1 cellular context compared by ENCODE assay signal in genomic region chr1:10965621-10966226, GRCh38.
TF ChIP-seq lines count a peak whose summit lies in the region.

No MANE protein-coding gene starts in this region.

TF ChIP-seq in K562, 482 proteins besides CTCF, POLR2A, EP300 and RAD21 (continued from another document):
- TF ChIP-seq LARP7 (IDR thresholded peaks at IDR 0.05) (no peak), MEF2A (IDR thresholded peaks at IDR 0.05; ENCODE audit: control insufficient read depth, low read depth, low read length) (no peak), ZNF668 (CRISPR knock-in tag; IDR thresholded peaks at IDR 0.05) (no peak), EP400 (IDR thresholded peaks at IDR 0.05) (no peak), ARNT (IDR thresholded peaks at IDR 0.05) (no peak), NRF1 (conservative IDR thresholded peaks at IDR 0.05 in 1 of 2, IDR thresholded peaks at IDR 0.05 in 1 of 2) (peak; percentile 26 to 27; a peak in 2 of 4 replicates), MEIS2 (IDR thresholded peaks at IDR 0.05; ENCODE audit: partially characterized antibody) (peak; percentile 9), HDAC2 (IDR thresholded peaks at IDR 0.05) (0 out of 2 replicates have a peak, but pooled peaks have one; percentile 34), ZFP36 (IDR thresholded peaks at IDR 0.05; ENCODE audit: low read depth, low read length, partially characterized antibody) (peak; percentile 96), ZNF384 (IDR thresholded peaks at IDR 0.05; ENCODE audit: low read depth, low read length) (peak; percentile 87), CREB1 (IDR thresholded peaks at IDR 0.05) (no peak), CREB1 (CRISPR knock-in tag; IDR thresholded peaks at IDR 0.05) (peak; percentile 30; the same call in 1 of the 2 replicates), MLLT1 (IDR thresholded peaks at IDR 0.05) (no peak), GABPB1 (CRISPR knock-in tag; IDR thresholded peaks at IDR 0.05) (peak; percentile 29; the same call in 1 of the 2 replicates), SOX6 (IDR thresholded peaks at IDR 0.05) (peak; percentile 31; the same call in 1 of the 2 replicates), STAG1 (CRISPR knock-in tag; IDR thresholded peaks at IDR 0.05; ENCODE audit: borderline replicate concordance) (no peak), CTBP1 (IDR thresholded peaks at IDR 0.05; ENCODE audit: borderline replicate concordance) (0 out of 2 replicates have a peak, but pooled peaks have one; percentile 24), ETV1 (tag; conservative IDR thresholded peaks at IDR 0.05; ENCODE audit: low read depth) (peak; percentile 48; the same call in 1 of the 2 replicates), RAD51 (IDR thresholded peaks at IDR 0.05; ENCODE audit: borderline replicate concordance, low read depth) (0 out of 2 replicates have a peak, but pooled peaks have one; percentile 9), BCOR (IDR thresholded peaks at IDR 0.05) (peak; percentile 89), ZNF3 (CRISPR knock-in tag; IDR thresholded peaks at IDR 0.05) (no peak), CEBPG (CRISPR knock-in tag; IDR thresholded peaks at IDR 0.05) (peak; percentile 84), CEBPG (tag; conservative IDR thresholded peaks at IDR 0.05 in 1 of 2, IDR thresholded peaks at IDR 0.05 in 1 of 2) (peak; percentile 94 to 96), TFE3 (CRISPR knock-in tag; IDR thresholded peaks at IDR 0.05) (peak; percentile 16; the same call in 1 of the 2 replicates), ZNF780A (CRISPR knock-in tag; IDR thresholded peaks at IDR 0.05) (no peak), GABPA (tag; conservative IDR thresholded peaks at IDR 0.05; ENCODE audit: low read depth) (peak; percentile 62), KDM1A (IDR thresholded peaks at IDR 0.05) (peak; percentile 20 to 29; a peak in 2 of 4 replicates), KLF16 (IDR thresholded peaks at IDR 0.05) (no peak), ZNF175 (CRISPR knock-in tag; IDR thresholded peaks at IDR 0.05; ENCODE audit: low read depth) (peak; percentile 40; the same call in 1 of the 2 replicates), ZNF436 (CRISPR knock-in tag; IDR thresholded peaks at IDR 0.05) (peak; percentile 83), ZBTB2 (IDR thresholded peaks at IDR 0.05) (no peak), ATF3 (IDR thresholded peaks at IDR 0.05) (peak; percentile 94), ATF3 (CRISPR knock-in tag; conservative IDR thresholded peaks at IDR 0.05) (peak; percentile 83), ATF7 (IDR thresholded peaks at IDR 0.05) (peak; percentile 90), ELF1 (tag; IDR thresholded peaks at IDR 0.05) (peak; percentile 70), ZKSCAN8 (CRISPR knock-in tag; IDR thresholded peaks at IDR 0.05) (peak; percentile 86), ZNF318 (IDR thresholded peaks at IDR 0.05; ENCODE audit: borderline replicate concordance in 1 of 2, low read depth in 1 of 2) (0 out of 4 replicates have a peak, but pooled peaks of 1 of the 2 experiments have one; percentile 25), ELF2 (CRISPR knock-in tag; IDR thresholded peaks at IDR 0.05) (no peak), TGIF2 (CRISPR knock-in tag; IDR thresholded peaks at IDR 0.05) (no peak), CEBPB (tag; IDR thresholded peaks at IDR 0.05) (peak; percentile 96), JUND (IDR thresholded peaks at IDR 0.05; ENCODE audit: borderline replicate concordance, low read depth, low read length) (peak; percentile 60), JUND (tag; IDR thresholded peaks at IDR 0.05; ENCODE audit: borderline replicate concordance, low read depth, low read length) (0 out of 3 replicates have a peak, but pooled peaks have one; percentile 26), LCOR (CRISPR knock-in tag; IDR thresholded peaks at IDR 0.05) (no peak)
- TF ChIP-seq, protein P1, sequence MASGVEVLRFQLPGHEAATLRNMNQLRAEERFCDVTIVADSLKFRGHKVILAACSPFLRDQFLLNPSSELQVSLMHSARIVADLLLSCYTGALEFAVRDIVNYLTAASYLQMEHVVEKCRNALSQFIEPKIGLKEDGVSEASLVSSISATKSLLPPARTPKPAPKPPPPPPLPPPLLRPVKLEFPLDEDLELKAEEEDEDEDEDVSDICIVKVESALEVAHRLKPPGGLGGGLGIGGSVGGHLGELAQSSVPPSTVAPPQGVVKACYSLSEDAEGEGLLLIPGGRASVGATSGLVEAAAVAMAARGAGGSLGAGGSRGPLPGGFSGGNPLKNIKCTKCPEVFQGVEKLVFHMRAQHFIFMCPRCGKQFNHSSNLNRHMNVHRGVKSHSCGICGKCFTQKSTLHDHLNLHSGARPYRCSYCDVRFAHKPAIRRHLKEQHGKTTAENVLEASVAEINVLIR (CRISPR knock-in tag; IDR thresholded peaks at IDR 0.05): no peak
- TF ChIP-seq, protein P2, sequence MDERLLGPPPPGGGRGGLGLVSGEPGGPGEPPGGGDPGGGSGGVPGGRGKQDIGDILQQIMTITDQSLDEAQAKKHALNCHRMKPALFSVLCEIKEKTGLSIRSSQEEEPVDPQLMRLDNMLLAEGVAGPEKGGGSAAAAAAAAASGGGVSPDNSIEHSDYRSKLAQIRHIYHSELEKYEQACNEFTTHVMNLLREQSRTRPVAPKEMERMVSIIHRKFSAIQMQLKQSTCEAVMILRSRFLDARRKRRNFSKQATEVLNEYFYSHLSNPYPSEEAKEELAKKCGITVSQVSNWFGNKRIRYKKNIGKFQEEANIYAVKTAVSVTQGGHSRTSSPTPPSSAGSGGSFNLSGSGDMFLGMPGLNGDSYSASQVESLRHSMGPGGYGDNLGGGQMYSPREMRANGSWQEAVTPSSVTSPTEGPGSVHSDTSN (CRISPR knock-in tag; IDR thresholded peaks at IDR 0.05; ENCODE audit: low read depth): no peak
- TF ChIP-seq, protein P2 (tag; conservative IDR thresholded peaks at IDR 0.05; ENCODE audit: low read depth): 0 out of 2 replicates have a peak, but pooled peaks have one; percentile 14
- TF ChIP-seq, protein P3, sequence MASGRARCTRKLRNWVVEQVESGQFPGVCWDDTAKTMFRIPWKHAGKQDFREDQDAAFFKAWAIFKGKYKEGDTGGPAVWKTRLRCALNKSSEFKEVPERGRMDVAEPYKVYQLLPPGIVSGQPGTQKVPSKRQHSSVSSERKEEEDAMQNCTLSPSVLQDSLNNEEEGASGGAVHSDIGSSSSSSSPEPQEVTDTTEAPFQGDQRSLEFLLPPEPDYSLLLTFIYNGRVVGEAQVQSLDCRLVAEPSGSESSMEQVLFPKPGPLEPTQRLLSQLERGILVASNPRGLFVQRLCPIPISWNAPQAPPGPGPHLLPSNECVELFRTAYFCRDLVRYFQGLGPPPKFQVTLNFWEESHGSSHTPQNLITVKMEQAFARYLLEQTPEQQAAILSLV (tag; IDR thresholded peaks at IDR 0.05): no peak; the same call in 1 of the 2 replicates
